ENCODE assay signal across 1 cellular context in the genomic region with DNA sequence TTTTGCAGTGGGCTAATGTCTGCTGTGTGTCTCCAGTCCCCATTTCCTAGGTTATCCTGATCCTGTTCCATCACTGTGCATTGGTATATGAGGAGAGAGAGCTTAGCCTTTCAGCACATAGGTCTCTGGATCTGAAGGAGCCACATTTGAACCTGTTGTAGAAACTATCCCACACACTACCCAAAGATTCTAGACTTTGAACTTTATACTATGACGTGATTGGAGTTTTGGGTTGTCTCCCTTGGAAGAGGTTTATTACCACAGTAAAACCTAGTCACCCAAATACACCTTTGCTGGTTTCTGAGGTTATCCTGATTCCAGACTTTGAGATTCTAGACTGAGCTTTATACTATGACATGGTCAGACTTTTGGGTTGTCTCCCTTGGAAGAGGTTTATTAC.
TF ChIP-seq lines count a peak whose summit lies in the region.

No MANE protein-coding gene starts in this region.

TF ChIP-seq in HepG2, 621 proteins besides CTCF, POLR2A, EP300 and RAD21 (continued from another document):
- no peak for TF ChIP-seq NR1H2 (CRISPR knock-in tag; IDR thresholded peaks at IDR 0.05; ENCODE audit: borderline replicate concordance, low read depth)
